ENCODE assay signal across 8 cellular contexts in genomic region chr12:4539167-4539870, GRCh38. TPM values are rescaled to one million over a fixed set of nuclear protein-coding genes. Genes with fewer than 3 reads are reported as not detected.
DNase-seq lines count a peak whose midpoint lies in the region; ATAC-seq and TF ChIP-seq lines count a peak whose summit lies in the region.

No MANE protein-coding gene starts in this region.

- H3K27me3 ChIP-seq in CD4-positive, alpha-beta memory T cell (ENCODE audit: insufficient read depth, low read length): no peaks in the 10 kb centered on the region
- H3K27me3 ChIP-seq in MM.1S (replicated peaks; ENCODE audit: insufficient read depth, low read length) (no peaks in the 10 kb centered on the region), dorsolateral prefrontal cortex (no peaks in the 10 kb centered on the region)

- H3K27ac ChIP-seq in CD4-positive, alpha-beta memory T cell (ENCODE audit: low read depth, low read length): peak overlapping the region; percentile 79
- peak overlapping the region; percentile 77; the same call in 1 of the 2 replicates for H3K27ac ChIP-seq in MM.1S (ENCODE audit: low read length)
- peak overlapping the region in 2 of 59 donors; percentile 97 to 99 for H3K27ac ChIP-seq in dorsolateral prefrontal cortex

- POLR2A ChIA-PET in CD4-positive, alpha-beta memory T cell (lab: Charles Lee; ENCODE audit: partially characterized antibody): interaction anchor here (0.6 kb wide), 1 partner anchor 157 kb away, joined by 3 read pairs; no protein-coding TSS in a partner anchor

- peaks cover 13 to 34% (median 26%) of the 10 kb centered on the region in 4 donors for H3K4me1 Mint-ChIP-seq in CD4-positive, alpha-beta memory T cell
- peaks cover 27% of the 10 kb centered on the region for H3K4me1 Mint-ChIP-seq in neural crest cell

- CTCF ChIA-PET in CD4-positive, alpha-beta memory T cell (lab: Charles Lee; ENCODE audit: partially characterized antibody): no interaction called here

- peak overlapping the region in 5 of 7 donors; percentile 94 to 99 (median 98) for H3K27ac Mint-ChIP-seq in CD4-positive, alpha-beta memory T cell
- peak overlapping the region; percentile 100 for H3K27ac Mint-ChIP-seq in neural crest cell (ENCODE audit: unreplicated experiment)

- peak overlapping the region; percentile 66 for H2AFZ ChIP-seq in MM.1S (ENCODE audit: low read length)

- no peaks in the 10 kb centered on the region for H4K20me1 ChIP-seq in MM.1S (ENCODE audit: insufficient read depth, low read length)

- H3K4me2 ChIP-seq in MM.1S (ENCODE audit: low read depth, low read length): peak overlapping the region; percentile 88

- intact Hi-C loops in CD4-positive, alpha-beta memory T cell (cut with micrococcal nuclease): loop anchor here (2.0 to 5.0 kb wide), 2 partner anchors 33 to 667 kb away; partner anchors contain the start of gene PARP11
- intact Hi-C loops in dorsolateral prefrontal cortex (cut with DNase I): loop anchor here (2.0 to 10.0 kb wide), 4 partner anchors 63 to 215 kb away; partner anchors contain the start of genes AKAP3 (in 2 of the 2), NDUFA9 (in 2 of the 2) and TIGAR (in 1 of the 2)

- H3K9me3 ChIP-seq in CD4-positive, alpha-beta memory T cell (ENCODE audit: control insufficient read depth in 1 of 2, low read length in 2 of 2): no peaks in the 10 kb centered on the region
- no peaks in the 10 kb centered on the region for H3K9me3 ChIP-seq in MM.1S (replicated peaks; ENCODE audit: insufficient read depth, low read length)

- H3K36me3 Mint-ChIP-seq in CD4-positive, alpha-beta memory T cell: peaks cover 3 to 12% of the 10 kb centered on the region in 2 donors
- no peaks in the 10 kb centered on the region for H3K36me3 Mint-ChIP-seq in neural crest cell (ENCODE audit: low read depth)

- H3K9me3 Mint-ChIP-seq in CD4-positive, alpha-beta memory T cell: peaks cover 0 to 4% (median 0%) of the 10 kb centered on the region in 8 donors
- H3K9me3 Mint-ChIP-seq in neural crest cell: no peaks in the 10 kb centered on the region

- no peak for DNase-seq in CD4-positive, alpha-beta memory T cell
- DNase-seq in MM.1S (no peak), dorsolateral prefrontal cortex (no peak), neural crest cell (ENCODE audit: low read depth, low spot score) (no peak), NCI-H524 (lab: John Stamatoyannopoulos, UW) (no peak), NCI-H446 treated with DMSO at 0.1 percent for 48 hours (lab: John Stamatoyannopoulos, UW) (no peak), AG20443 (ENCODE audit: low spot score) (no peak)

- H3K79me2 ChIP-seq in MM.1S (ENCODE audit: low read length): peaks cover 65% of the 10 kb centered on the region

- H3K36me3 ChIP-seq in CD4-positive, alpha-beta memory T cell (ENCODE audit: insufficient read depth, low read length): peaks cover 5% of the 10 kb centered on the region
- H3K36me3 ChIP-seq in MM.1S (replicated peaks; ENCODE audit: insufficient read depth, low read length): peaks cover 10% of the 10 kb centered on the region; the same call in 1 of the 2 replicates

- no peaks in the 10 kb centered on the region for H3K27me3 Mint-ChIP-seq in CD4-positive, alpha-beta memory T cell
- H3K27me3 Mint-ChIP-seq in neural crest cell (ENCODE audit: low read depth): no peaks in the 10 kb centered on the region

- peak overlapping the region; percentile 93 to 99 (median 96) for H3K4me3 Mint-ChIP-seq in CD4-positive, alpha-beta memory T cell
- H3K4me3 Mint-ChIP-seq in neural crest cell: peak overlapping the region; percentile 97

- peaks cover 33% of the 10 kb centered on the region for H3F3A ChIP-seq in MM.1S (ENCODE audit: insufficient read depth, low read length)

- peak overlapping the region; percentile 73 to 90 for H3K4me3 ChIP-seq in CD4-positive, alpha-beta memory T cell (ENCODE audit: low read length in 2 of 2)
- H3K4me3 ChIP-seq in MM.1S (ENCODE audit: low read length) (peak overlapping the region; percentile 99), dorsolateral prefrontal cortex (peak overlapping the region; percentile 51 to 100 (median 88))

- H3K4me1 ChIP-seq in CD4-positive, alpha-beta memory T cell (ENCODE audit: insufficient read depth, low read length): peaks cover 21% of the 10 kb centered on the region
- H3K4me1 ChIP-seq in MM.1S (ENCODE audit: low read length): peaks cover 30% of the 10 kb centered on the region

- H3K9me2 ChIP-seq in MM.1S (replicated peaks; ENCODE audit: insufficient read depth, low read length): no peaks in the 10 kb centered on the region

- peak overlapping the region; percentile 88 for H3K9ac ChIP-seq in MM.1S (ENCODE audit: low read length)

- ATAC-seq in HG03097 (IDR thresholded peaks at IDR 0.05; ENCODE audit: low FRiP score, unreplicated experiment): no peak

- no peak for TF ChIP-seq CTCF in MM.1S (IDR thresholded peaks at IDR 0.05; ENCODE audit: low read length)
- TF ChIP-seq CTCF in dorsolateral prefrontal cortex (IDR thresholded peaks at IDR 0.05 in 54 of 56, conservative IDR thresholded peaks at IDR 0.05 in 2 of 56; ENCODE audit: low read depth in 1 of 56, partially characterized antibody in 56 of 56): no peak
- TF ChIP-seq CTCF in neural crest cell (conservative IDR thresholded peaks at IDR 0.05): no peak

RNA-seq across cellular contexts. Expression of gene RAD51AP1, which starts 0.6 kb away (rescaled TPM):
- total RNA-seq in CD4-positive, alpha-beta memory T cell: 1 to 10 TPM in 1 of 2 experiments, under 1 TPM in 1; 0.58 to 1.5 TPM
- 1 to 10 TPM in 1 of 2 donors, under 1 TPM in 1; 0.62 to 2.9 TPM for polyA plus RNA-seq in CD4-positive, alpha-beta memory T cell
- total RNA-seq in dorsolateral prefrontal cortex (1 to 10 TPM in 116 of 120 experiments, under 1 TPM in 4; 0.65 to 6.6 (median 2.8) TPM), neural crest cell (48.2 and 49.0 TPM in 2 replicates)

RNA-seq across cellular contexts. Expression of gene DYRK4, which starts 22.7 kb away (rescaled TPM):
- 10 to 100 TPM; 15.6 to 21.4 TPM for total RNA-seq in CD4-positive, alpha-beta memory T cell
- polyA plus RNA-seq in CD4-positive, alpha-beta memory T cell: 10 to 100 TPM; 26.3 to 34.7 TPM
- total RNA-seq in dorsolateral prefrontal cortex (10 to 100 TPM; 23.2 to 53.0 (median 37.2) TPM), neural crest cell (43.1 and 44.9 TPM in 2 replicates)
